1 cellular context compared by ENCODE assay signal in the genomic region with DNA sequence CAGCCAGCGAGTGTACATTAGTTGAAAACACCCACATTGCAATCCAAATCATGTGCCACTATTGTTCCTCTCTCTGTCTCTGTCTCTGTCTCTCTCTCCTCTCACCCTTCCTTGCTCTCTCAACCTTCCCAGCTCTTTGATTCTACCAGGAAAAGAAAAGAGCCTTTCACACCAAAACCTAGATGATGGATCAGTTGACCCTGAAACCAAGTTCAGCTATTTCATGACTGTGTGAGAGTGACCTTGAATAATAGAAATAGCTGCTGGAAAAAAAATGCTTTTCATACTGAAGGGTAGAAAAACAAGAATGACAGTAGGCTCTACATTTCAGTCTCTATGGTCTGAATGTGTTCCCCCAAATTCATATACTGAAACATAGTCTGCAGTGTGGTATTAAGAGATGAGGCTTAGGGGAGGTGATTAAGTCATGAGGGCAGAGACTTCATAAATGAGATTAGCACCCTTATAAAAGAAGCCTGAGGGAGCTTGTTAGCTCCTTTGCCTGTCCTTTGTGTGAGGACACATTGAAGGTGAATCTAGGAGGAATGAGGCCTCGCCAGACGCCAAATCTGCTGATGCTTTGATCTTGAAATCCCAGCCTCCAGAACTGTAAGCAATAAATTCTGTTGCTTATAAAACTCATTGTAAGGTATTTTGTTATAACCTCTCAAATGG.
A peak's percentile ranks its signal among the peaks of the same experiment; 100 is the strongest.
TF ChIP-seq lines count a peak whose summit lies in the region.

No MANE protein-coding gene starts in this region.

TF ChIP-seq in HepG2, 621 proteins besides CTCF, POLR2A, EP300 and RAD21 (continued from another document and continues in another):
- TF ChIP-seq ETV5 (CRISPR knock-in tag; IDR thresholded peaks at IDR 0.05; ENCODE audit: borderline replicate concordance) (no peak; the same call in 1 of the 2 replicates), ARNTL (CRISPR knock-in tag; IDR thresholded peaks at IDR 0.05) (no peak), ZNF569 (CRISPR knock-in tag; IDR thresholded peaks at IDR 0.05; ENCODE audit: borderline replicate concordance) (no peak), ZNF629 (CRISPR knock-in tag; conservative IDR thresholded peaks at IDR 0.05) (no peak), ZNF343 (CRISPR knock-in tag; IDR thresholded peaks at IDR 0.05) (no peak), SAP130 (CRISPR knock-in tag; IDR thresholded peaks at IDR 0.05; ENCODE audit: low read depth) (peak; percentile 59), ZSCAN22 (CRISPR knock-in tag; IDR thresholded peaks at IDR 0.05) (no peak), ZNF598 (CRISPR knock-in tag; IDR thresholded peaks at IDR 0.05; ENCODE audit: borderline replicate concordance) (no peak), ZNF354B (CRISPR knock-in tag; IDR thresholded peaks at IDR 0.05) (no peak), NCOR1 (IDR thresholded peaks at IDR 0.05; ENCODE audit: borderline replicate concordance, low read length) (peak; percentile 46; the same call in 1 of the 2 replicates), ZNF737 (CRISPR knock-in tag; IDR thresholded peaks at IDR 0.05; ENCODE audit: borderline replicate concordance) (no peak), ATF7 (IDR thresholded peaks at IDR 0.05) (no peak), ATF7 (CRISPR knock-in tag; IDR thresholded peaks at IDR 0.05) (no peak), MBD4 (IDR thresholded peaks at IDR 0.05; ENCODE audit: borderline replicate concordance, low read length) (no peak), HNRNPH1 (optimal IDR thresholded peaks at IDR 0.05; ENCODE audit: low read depth, low read length) (no peak), KDM5B (CRISPR knock-in tag; IDR thresholded peaks at IDR 0.05; ENCODE audit: borderline replicate concordance) (no peak), HOXD1 (CRISPR knock-in tag; IDR thresholded peaks at IDR 0.05) (0 out of 2 replicates have a peak, but pooled peaks have one; percentile 38), ZMYM3 (CRISPR knock-in tag; IDR thresholded peaks at IDR 0.05) (no peak), ZNF780A (CRISPR knock-in tag; IDR thresholded peaks at IDR 0.05) (no peak), ZNF790 (CRISPR knock-in tag; IDR thresholded peaks at IDR 0.05; ENCODE audit: borderline replicate concordance) (no peak), ZNF782 (CRISPR knock-in tag; IDR thresholded peaks at IDR 0.05; ENCODE audit: borderline replicate concordance) (no peak), HMGA1 (CRISPR knock-in tag; conservative IDR thresholded peaks at IDR 0.05) (no peak), SALL2 (CRISPR knock-in tag; IDR thresholded peaks at IDR 0.05) (no peak), ZNF441 (CRISPR knock-in tag; IDR thresholded peaks at IDR 0.05; ENCODE audit: borderline replicate concordance) (no peak), ADNP (CRISPR knock-in tag; IDR thresholded peaks at IDR 0.05) (no peak), ZNF292 (CRISPR knock-in tag; IDR thresholded peaks at IDR 0.05; ENCODE audit: borderline replicate concordance, low read depth) (no peak), FLYWCH1 (CRISPR knock-in tag; IDR thresholded peaks at IDR 0.05) (no peak), PLRG1 (conservative IDR thresholded peaks at IDR 0.05) (no peak), JUNB (CRISPR knock-in tag; IDR thresholded peaks at IDR 0.05; ENCODE audit: borderline replicate concordance) (no peak), JUND (CRISPR knock-in tag; IDR thresholded peaks at IDR 0.05) (no peak), ZBTB7B (CRISPR knock-in tag; IDR thresholded peaks at IDR 0.05) (0 out of 2 replicates have a peak, but pooled peaks have one; percentile 27), ZSCAN9 (CRISPR knock-in tag; IDR thresholded peaks at IDR 0.05; ENCODE audit: borderline replicate concordance) (no peak), ZNF230 (CRISPR knock-in tag; IDR thresholded peaks at IDR 0.05) (no peak), POLR2AphosphoS2 (IDR thresholded peaks at IDR 0.05; ENCODE audit: low read depth, low read length) (no peak), KDM2A (CRISPR knock-in tag; IDR thresholded peaks at IDR 0.05; ENCODE audit: borderline replicate concordance, low read depth) (no peak), ZFAT (CRISPR knock-in tag; conservative IDR thresholded peaks at IDR 0.05) (no peak), ARNT2 (CRISPR knock-in tag; IDR thresholded peaks at IDR 0.05; ENCODE audit: low read depth) (no peak), BHLHE40 (IDR thresholded peaks at IDR 0.05; ENCODE audit: low read length) (peak; percentile 54; the same call in 1 of the 2 replicates), CCAR2 (optimal IDR thresholded peaks at IDR 0.05; ENCODE audit: low read depth, low read length) (no peak)
- TF ChIP-seq, protein P1, sequence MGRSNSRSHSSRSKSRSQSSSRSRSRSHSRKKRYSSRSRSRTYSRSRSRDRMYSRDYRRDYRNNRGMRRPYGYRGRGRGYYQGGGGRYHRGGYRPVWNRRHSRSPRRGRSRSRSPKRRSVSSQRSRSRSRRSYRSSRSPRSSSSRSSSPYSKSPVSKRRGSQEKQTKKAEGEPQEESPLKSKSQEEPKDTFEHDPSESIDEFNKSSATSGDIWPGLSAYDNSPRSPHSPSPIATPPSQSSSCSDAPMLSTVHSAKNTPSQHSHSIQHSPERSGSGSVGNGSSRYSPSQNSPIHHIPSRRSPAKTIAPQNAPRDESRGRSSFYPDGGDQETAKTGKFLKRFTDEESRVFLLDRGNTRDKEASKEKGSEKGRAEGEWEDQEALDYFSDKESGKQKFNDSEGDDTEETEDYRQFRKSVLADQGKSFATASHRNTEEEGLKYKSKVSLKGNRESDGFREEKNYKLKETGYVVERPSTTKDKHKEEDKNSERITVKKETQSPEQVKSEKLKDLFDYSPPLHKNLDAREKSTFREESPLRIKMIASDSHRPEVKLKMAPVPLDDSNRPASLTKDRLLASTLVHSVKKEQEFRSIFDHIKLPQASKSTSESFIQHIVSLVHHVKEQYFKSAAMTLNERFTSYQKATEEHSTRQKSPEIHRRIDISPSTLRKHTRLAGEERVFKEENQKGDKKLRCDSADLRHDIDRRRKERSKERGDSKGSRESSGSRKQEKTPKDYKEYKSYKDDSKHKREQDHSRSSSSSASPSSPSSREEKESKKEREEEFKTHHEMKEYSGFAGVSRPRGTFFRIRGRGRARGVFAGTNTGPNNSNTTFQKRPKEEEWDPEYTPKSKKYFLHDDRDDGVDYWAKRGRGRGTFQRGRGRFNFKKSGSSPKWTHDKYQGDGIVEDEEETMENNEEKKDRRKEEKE (IDR thresholded peaks at IDR 0.05), result no peak
- TF ChIP-seq, protein P2, sequence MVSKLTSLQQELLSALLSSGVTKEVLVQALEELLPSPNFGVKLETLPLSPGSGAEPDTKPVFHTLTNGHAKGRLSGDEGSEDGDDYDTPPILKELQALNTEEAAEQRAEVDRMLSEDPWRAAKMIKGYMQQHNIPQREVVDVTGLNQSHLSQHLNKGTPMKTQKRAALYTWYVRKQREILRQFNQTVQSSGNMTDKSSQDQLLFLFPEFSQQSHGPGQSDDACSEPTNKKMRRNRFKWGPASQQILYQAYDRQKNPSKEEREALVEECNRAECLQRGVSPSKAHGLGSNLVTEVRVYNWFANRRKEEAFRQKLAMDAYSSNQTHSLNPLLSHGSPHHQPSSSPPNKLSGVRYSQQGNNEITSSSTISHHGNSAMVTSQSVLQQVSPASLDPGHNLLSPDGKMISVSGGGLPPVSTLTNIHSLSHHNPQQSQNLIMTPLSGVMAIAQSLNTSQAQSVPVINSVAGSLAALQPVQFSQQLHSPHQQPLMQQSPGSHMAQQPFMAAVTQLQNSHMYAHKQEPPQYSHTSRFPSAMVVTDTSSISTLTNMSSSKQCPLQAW (CRISPR knock-in tag; IDR thresholded peaks at IDR 0.05), result no peak
- TF ChIP-seq, protein P3, sequence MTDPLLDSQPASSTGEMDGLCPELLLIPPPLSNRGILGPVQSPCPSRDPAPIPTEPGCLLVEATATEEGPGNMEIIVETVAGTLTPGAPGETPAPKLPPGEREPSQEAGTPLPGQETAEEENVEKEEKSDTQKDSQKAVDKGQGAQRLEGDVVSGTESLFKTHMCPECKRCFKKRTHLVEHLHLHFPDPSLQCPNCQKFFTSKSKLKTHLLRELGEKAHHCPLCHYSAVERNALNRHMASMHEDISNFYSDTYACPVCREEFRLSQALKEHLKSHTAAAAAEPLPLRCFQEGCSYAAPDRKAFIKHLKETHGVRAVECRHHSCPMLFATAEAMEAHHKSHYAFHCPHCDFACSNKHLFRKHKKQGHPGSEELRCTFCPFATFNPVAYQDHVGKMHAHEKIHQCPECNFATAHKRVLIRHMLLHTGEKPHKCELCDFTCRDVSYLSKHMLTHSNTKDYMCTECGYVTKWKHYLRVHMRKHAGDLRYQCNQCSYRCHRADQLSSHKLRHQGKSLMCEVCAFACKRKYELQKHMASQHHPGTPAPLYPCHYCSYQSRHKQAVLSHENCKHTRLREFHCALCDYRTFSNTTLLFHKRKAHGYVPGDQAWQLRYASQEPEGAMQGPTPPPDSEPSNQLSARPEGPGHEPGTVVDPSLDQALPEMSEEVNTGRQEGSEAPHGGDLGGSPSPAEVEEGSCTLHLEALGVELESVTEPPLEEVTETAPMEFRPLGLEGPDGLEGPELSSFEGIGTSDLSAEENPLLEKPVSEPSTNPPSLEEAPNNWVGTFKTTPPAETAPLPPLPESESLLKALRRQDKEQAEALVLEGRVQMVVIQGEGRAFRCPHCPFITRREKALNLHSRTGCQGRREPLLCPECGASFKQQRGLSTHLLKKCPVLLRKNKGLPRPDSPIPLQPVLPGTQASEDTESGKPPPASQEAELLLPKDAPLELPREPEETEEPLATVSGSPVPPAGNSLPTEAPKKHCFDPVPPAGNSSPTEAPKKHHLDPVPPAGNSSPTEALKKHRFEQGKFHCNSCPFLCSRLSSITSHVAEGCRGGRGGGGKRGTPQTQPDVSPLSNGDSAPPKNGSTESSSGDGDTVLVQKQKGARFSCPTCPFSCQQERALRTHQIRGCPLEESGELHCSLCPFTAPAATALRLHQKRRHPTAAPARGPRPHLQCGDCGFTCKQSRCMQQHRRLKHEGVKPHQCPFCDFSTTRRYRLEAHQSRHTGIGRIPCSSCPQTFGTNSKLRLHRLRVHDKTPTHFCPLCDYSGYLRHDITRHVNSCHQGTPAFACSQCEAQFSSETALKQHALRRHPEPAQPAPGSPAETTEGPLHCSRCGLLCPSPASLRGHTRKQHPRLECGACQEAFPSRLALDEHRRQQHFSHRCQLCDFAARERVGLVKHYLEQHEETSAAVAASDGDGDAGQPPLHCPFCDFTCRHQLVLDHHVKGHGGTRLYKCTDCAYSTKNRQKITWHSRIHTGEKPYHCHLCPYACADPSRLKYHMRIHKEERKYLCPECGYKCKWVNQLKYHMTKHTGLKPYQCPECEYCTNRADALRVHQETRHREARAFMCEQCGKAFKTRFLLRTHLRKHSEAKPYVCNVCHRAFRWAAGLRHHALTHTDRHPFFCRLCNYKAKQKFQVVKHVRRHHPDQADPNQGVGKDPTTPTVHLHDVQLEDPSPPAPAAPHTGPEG (CRISPR knock-in tag; IDR thresholded peaks at IDR 0.05), result no peak
- TF ChIP-seq, protein P4, sequence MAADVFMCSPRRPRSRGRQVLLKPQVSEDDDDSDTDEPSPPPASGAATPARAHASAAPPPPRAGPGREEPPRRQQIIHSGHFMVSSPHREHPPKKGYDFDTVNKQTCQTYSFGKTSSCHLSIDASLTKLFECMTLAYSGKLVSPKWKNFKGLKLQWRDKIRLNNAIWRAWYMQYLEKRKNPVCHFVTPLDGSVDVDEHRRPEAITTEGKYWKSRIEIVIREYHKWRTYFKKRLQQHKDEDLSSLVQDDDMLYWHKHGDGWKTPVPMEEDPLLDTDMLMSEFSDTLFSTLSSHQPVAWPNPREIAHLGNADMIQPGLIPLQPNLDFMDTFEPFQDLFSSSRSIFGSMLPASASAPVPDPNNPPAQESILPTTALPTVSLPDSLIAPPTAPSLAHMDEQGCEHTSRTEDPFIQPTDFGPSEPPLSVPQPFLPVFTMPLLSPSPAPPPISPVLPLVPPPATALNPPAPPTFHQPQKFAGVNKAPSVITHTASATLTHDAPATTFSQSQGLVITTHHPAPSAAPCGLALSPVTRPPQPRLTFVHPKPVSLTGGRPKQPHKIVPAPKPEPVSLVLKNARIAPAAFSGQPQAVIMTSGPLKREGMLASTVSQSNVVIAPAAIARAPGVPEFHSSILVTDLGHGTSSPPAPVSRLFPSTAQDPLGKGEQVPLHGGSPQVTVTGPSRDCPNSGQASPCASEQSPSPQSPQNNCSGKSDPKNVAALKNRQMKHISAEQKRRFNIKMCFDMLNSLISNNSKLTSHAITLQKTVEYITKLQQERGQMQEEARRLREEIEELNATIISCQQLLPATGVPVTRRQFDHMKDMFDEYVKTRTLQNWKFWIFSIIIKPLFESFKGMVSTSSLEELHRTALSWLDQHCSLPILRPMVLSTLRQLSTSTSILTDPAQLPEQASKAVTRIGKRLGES (CRISPR knock-in tag; IDR thresholded peaks at IDR 0.05; ENCODE audit: borderline replicate concordance), result no peak
- TF ChIP-seq, protein P5, sequence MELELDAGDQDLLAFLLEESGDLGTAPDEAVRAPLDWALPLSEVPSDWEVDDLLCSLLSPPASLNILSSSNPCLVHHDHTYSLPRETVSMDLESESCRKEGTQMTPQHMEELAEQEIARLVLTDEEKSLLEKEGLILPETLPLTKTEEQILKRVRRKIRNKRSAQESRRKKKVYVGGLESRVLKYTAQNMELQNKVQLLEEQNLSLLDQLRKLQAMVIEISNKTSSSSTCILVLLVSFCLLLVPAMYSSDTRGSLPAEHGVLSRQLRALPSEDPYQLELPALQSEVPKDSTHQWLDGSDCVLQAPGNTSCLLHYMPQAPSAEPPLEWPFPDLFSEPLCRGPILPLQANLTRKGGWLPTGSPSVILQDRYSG (CRISPR knock-in tag; IDR thresholded peaks at IDR 0.05), result no peak
- TF ChIP-seq, protein P6, sequence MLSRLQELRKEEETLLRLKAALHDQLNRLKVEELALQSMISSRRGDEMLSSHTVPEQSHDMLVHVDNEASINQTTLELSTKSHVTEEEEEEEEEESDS (CRISPR knock-in tag; IDR thresholded peaks at IDR 0.05; ENCODE audit: borderline replicate concordance), result no peak
- TF ChIP-seq, protein P7, sequence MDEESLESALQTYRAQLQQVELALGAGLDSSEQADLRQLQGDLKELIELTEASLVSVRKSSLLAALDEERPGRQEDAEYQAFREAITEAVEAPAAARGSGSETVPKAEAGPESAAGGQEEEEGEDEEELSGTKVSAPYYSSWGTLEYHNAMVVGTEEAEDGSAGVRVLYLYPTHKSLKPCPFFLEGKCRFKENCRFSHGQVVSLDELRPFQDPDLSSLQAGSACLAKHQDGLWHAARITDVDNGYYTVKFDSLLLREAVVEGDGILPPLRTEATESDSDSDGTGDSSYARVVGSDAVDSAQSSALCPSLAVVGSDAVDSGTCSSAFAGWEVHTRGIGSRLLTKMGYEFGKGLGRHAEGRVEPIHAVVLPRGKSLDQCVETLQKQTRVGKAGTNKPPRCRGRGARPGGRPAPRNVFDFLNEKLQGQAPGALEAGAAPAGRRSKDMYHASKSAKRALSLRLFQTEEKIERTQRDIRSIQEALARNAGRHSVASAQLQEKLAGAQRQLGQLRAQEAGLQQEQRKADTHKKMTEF (CRISPR knock-in tag; IDR thresholded peaks at IDR 0.05), result 0 out of 2 replicates have a peak, but pooled peaks have one; percentile 25
- TF ChIP-seq, protein P8, sequence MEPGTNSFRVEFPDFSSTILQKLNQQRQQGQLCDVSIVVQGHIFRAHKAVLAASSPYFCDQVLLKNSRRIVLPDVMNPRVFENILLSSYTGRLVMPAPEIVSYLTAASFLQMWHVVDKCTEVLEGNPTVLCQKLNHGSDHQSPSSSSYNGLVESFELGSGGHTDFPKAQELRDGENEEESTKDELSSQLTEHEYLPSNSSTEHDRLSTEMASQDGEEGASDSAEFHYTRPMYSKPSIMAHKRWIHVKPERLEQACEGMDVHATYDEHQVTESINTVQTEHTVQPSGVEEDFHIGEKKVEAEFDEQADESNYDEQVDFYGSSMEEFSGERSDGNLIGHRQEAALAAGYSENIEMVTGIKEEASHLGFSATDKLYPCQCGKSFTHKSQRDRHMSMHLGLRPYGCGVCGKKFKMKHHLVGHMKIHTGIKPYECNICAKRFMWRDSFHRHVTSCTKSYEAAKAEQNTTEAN (CRISPR knock-in tag; conservative IDR thresholded peaks at IDR 0.05), result no peak
